In the genomic region with DNA sequence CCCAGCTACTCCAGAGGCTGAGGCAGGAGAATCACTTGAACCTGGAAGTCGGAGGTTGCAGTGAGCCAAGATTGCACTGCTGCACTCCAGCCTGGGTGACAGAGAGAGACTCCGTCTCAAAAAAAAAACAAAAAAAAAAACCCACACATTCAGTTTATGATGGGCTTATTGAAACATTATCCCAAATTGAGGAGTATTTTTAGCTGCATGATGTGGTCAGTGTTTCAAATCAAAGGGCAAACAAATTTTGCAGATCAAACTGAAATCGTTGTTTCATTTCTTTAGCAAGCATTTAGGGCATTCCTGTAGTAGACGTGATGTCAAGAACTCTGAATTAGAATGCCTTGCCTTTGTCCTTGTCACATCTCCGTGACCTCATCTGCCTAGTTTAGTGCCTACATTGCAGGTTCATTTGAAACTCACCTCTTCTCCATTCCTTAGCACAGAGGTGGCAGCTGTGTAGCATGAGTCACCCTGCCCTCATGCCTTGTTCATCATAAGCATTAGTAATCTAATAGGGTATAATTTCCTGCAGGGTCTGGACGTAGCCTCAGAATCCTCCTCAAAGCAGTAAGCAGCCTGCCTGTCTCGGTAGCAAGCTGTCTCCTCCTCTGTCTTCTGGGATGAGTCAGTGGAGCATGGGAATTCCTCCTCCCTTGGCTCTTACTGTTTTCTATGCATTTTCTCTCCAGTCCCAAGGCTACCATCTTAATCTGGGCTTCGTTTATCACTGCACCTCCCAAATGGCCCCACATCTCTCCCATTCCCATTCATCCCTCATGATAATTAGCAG, we compare ENCODE assay signal across 8 cellular contexts.
DNase-seq lines count a peak whose midpoint lies in the region; ATAC-seq, FAIRE-seq and TF ChIP-seq lines count a peak whose summit lies in the region.

No MANE protein-coding gene starts in this region.

- peak overlapping the region; percentile 73 for H3K27ac Mint-ChIP-seq in activated T-helper 17 cell treated with anti-CD3 and anti-CD28 coated beads, Interleukin-2, amount 50 U/mL, for 72 hours

- no peaks in the 10 kb centered on the region for H3K9me3 ChIP-seq in mesenchymal stem cell (ENCODE audit: control insufficient read depth, low read length)
- H3K9me3 ChIP-seq in tibial nerve, result no peaks in the 10 kb centered on the region
- H3K9me3 ChIP-seq in testis, result no peaks in the 10 kb centered on the region

- no peak overlapping the region for H2BK5ac ChIP-seq in mesenchymal stem cell (ENCODE audit: low read depth, low read length, poor library complexity, severe bottlenecking)

- FAIRE-seq in HTR-8/SVneo (lab: Jason Lieb, UNC), result no peak

- TF ChIP-seq CTCF in tibial nerve (IDR thresholded peaks at IDR 0.05) (no peak), testis (IDR thresholded peaks at IDR 0.05) (no peak)

- H3K9me3 Mint-ChIP-seq in activated T-helper 17 cell treated with anti-CD3 and anti-CD28 coated beads, Interleukin-2, amount 50 U/mL, for 72 hours, result no peaks in the 10 kb centered on the region

- no peak overlapping the region for H2AFZ ChIP-seq in mesenchymal stem cell (ENCODE audit: low read depth, low read length)

- no peak overlapping the region for H3K14ac ChIP-seq in mesenchymal stem cell (ENCODE audit: low read length in 2 of 2)

- peaks cover 11% of the 10 kb centered on the region for H3K79me1 ChIP-seq in mesenchymal stem cell (replicated peaks; ENCODE audit: low read length, poor library complexity, severe bottlenecking)

- peak overlapping the region; percentile 2 for H3K9ac ChIP-seq in mesenchymal stem cell (ENCODE audit: low read length)

- no peak overlapping the region for H2BK15ac ChIP-seq in mesenchymal stem cell (ENCODE audit: low read depth, poor library complexity, severe bottlenecking)

- peak; percentile 93 for ATAC-seq in activated T-helper 17 cell treated with anti-CD3 and anti-CD28 coated beads, Interleukin-2, amount 50 U/mL, for 72 hours (replicated peaks)

- peak overlapping the region; percentile 41 for H4K8ac ChIP-seq in mesenchymal stem cell (ENCODE audit: low read length)

- H3K27me3 ChIP-seq in mesenchymal stem cell (ENCODE audit: control insufficient read depth in 1 of 2, insufficient read depth in 1 of 2, low read length in 2 of 2) (no peaks in the 10 kb centered on the region), tibial nerve (no peaks in the 10 kb centered on the region), testis (no peaks in the 10 kb centered on the region)

- H3K4me1 ChIP-seq in mesenchymal stem cell (ENCODE audit: control insufficient read depth, insufficient read depth, low read depth, low read length), result peaks cover 11% of the 10 kb centered on the region
- no peaks in the 10 kb centered on the region for H3K4me1 ChIP-seq in tibial nerve
- H3K4me1 ChIP-seq in testis, result no peaks in the 10 kb centered on the region

- WGBS in mesenchymal stem cell, result 41% methylated on average over 7 of the region's 8 CpGs
- WGBS in tibial nerve, 2 donors, result 83 to 84% methylated on average over 8 of the region's 8 CpGs
- WGBS in testis, 2 donors, result 80% methylated on average over 8 of the region's 8 CpGs

- no peak overlapping the region for H2AK5ac ChIP-seq in mesenchymal stem cell (ENCODE audit: low read length, severe bottlenecking)

- no peak overlapping the region for H4K91ac ChIP-seq in mesenchymal stem cell (ENCODE audit: low read length)

- intact Hi-C loops in testis (cut with DNase I; ENCODE audit: low total_unique reads), result no loop called here

- no peaks in the 10 kb centered on the region for H3K27me3 Mint-ChIP-seq in activated T-helper 17 cell treated with anti-CD3 and anti-CD28 coated beads, Interleukin-2, amount 50 U/mL, for 72 hours

- H3K4me3 ChIP-seq in mesenchymal stem cell (ENCODE audit: insufficient read depth in 1 of 2, low read depth in 1 of 2, low read length in 2 of 2) (no peak overlapping the region), tibial nerve (no peak overlapping the region), testis (no peak overlapping the region)

- H3K4me3 Mint-ChIP-seq in activated T-helper 17 cell treated with anti-CD3 and anti-CD28 coated beads, Interleukin-2, amount 50 U/mL, for 72 hours, result peak overlapping the region; percentile 61

- no peak for TF ChIP-seq POLR2A in erythroblast (IDR thresholded peaks at IDR 0.05; ENCODE audit: low read length)
- TF ChIP-seq POLR2A in tibial nerve (IDR thresholded peaks at IDR 0.05), result no peak
- no peak for TF ChIP-seq POLR2A in testis (IDR thresholded peaks at IDR 0.05)

- H3K18ac ChIP-seq in mesenchymal stem cell (ENCODE audit: low read depth in 1 of 2, low read length in 2 of 2), result peak overlapping the region in 1 of 2 experiments; percentile 19

- no peak overlapping the region for H3K4ac ChIP-seq in mesenchymal stem cell (ENCODE audit: low read depth in 1 of 2, low read length in 2 of 2)

- H2BK120ac ChIP-seq in mesenchymal stem cell (ENCODE audit: low read depth, low read length), result no peak overlapping the region

- H3K23ac ChIP-seq in mesenchymal stem cell (ENCODE audit: low read length in 2 of 2), result no peak overlapping the region

- peaks cover 23% of the 10 kb centered on the region for H3K4me1 Mint-ChIP-seq in activated T-helper 17 cell treated with anti-CD3 and anti-CD28 coated beads, Interleukin-2, amount 50 U/mL, for 72 hours

- H3K36me3 Mint-ChIP-seq in activated T-helper 17 cell treated with anti-CD3 and anti-CD28 coated beads, Interleukin-2, amount 50 U/mL, for 72 hours (ENCODE audit: low read depth), result peaks cover 94% of the 10 kb centered on the region

- peak overlapping the region; percentile 75 for H3K27ac ChIP-seq in mesenchymal stem cell (ENCODE audit: low read length, poor library complexity, severe bottlenecking)
- no peak overlapping the region for H3K27ac ChIP-seq in tibial nerve
- H3K27ac ChIP-seq in testis, result no peak overlapping the region

- H3K4me2 ChIP-seq in mesenchymal stem cell (ENCODE audit: low read length, poor library complexity, severe bottlenecking), result no peak overlapping the region

- H3K36me3 ChIP-seq in mesenchymal stem cell (ENCODE audit: control insufficient read depth in 1 of 2, insufficient read depth in 2 of 2, low read depth in 1 of 2, low read length in 2 of 2) (peaks cover 5 to 72% of the 10 kb centered on the region in 2 experiments), tibial nerve (peaks cover 0 to 64% (median 10%) of the 10 kb centered on the region in 3 donors), testis (ENCODE audit: low read depth, missing control alignments) (no peaks in the 10 kb centered on the region)

- DNase-seq in AG08396 (ENCODE audit: low spot score), result peak; percentile 82
- peak; percentile 71 for DNase-seq in HTR-8/SVneo (ENCODE audit: insufficient read length, low spot score)
- DNase-seq in mesenchymal stem cell, result peak; percentile 86
- no peak for DNase-seq in erythroblast (lab: John Stamatoyannopoulos, UW)
- DNase-seq in tibial nerve (ENCODE audit: low spot score in 2 of 2), result no peak
- DNase-seq in testis, result no peak
- DNase-seq in occipital lobe (lab: John Stamatoyannopoulos, UW), result no peak

- H2BK12ac ChIP-seq in mesenchymal stem cell (ENCODE audit: low read length in 2 of 2), result no peak overlapping the region

- no peak for TF ChIP-seq EP300 in tibial nerve (IDR thresholded peaks at IDR 0.05)

Comparison
In these comparisons a context has a peak if more than half of its experiments do, and no peak if none do; other contexts are left out.
1. DNase-seq: peak in AG08396 (single experiment), HTR-8/SVneo (single experiment) and mesenchymal stem cell (single experiment); none in erythroblast (0 of 2), tibial nerve (0 of 2), testis (single experiment) and occipital lobe (single experiment).